Comparison of ENCODE assay signal across 16 cellular contexts in the genomic region with DNA sequence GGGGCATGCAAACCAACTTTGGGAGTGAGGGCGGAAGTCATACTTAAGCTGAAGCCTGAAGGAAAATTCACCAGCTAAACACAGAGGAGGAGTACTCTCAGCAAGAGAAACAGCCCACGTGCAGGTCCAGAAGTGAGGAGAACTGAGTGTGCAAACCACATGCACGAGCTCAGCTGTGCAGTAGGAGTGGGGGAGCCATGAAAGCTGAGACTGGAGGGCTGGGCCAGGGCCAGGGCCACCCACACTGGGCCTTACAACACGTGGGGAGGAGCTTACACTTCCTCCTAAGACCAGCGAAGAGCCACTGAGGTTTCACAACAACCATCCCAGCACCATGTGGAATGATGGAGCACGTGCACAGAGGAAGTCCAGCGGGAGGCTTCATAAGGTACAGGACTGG. TPM values are rescaled to one million over a fixed set of nuclear protein-coding genes. Genes with fewer than 3 reads are reported as not detected.
DNase-seq lines count a peak whose midpoint lies in the region; ATAC-seq and TF ChIP-seq lines count a peak whose summit lies in the region.
"Had no signal": no experiment of that assay in that cellular context is flagged by ENCODE, and none has a peak within 500 bp of the region (broad histone marks: within the 10 kb centered on the region; RNA-seq: fewer than 3 reads in every experiment).

No MANE protein-coding gene starts in this region.

- ATAC-seq in esophagus mucosa: peak; percentile 54
- ATAC-seq: naive thymus-derived CD8-positive, alpha-beta T cell; T-cell had no signal

- 21 to 26% (median 21%) methylated on average over 7 of the region's 7 CpGs for WGBS in ovary, 3 donors

- no peaks in the 10 kb centered on the region for H3K9me3 ChIP-seq in ovary

- no peak for TF ChIP-seq POLR2A in ovary (IDR thresholded peaks at IDR 0.05)

- no peaks in the 10 kb centered on the region for H3K27me3 ChIP-seq in ovary

- no peak for TF ChIP-seq CTCF in ovary (IDR thresholded peaks at IDR 0.05)

- no peak overlapping the region for H3K27ac ChIP-seq in ovary

- H3K4me3 ChIP-seq in ovary: no peak overlapping the region

- H3K4me1 ChIP-seq in ovary (ENCODE audit: insufficient read depth): no peaks in the 10 kb centered on the region

- intact Hi-C loops in ovary (cut with DNase I): no loop called here

- no peaks in the 10 kb centered on the region for H3K36me3 ChIP-seq in ovary

- no peak for TF ChIP-seq EP300 in ovary (IDR thresholded peaks at IDR 0.05)

- DNase-seq in ELF-1 (ENCODE audit: low read depth, low spot score) (peak; percentile 66), NCI-H69 (lab: John Stamatoyannopoulos, UW) (peak; percentile 23), non-pigmented ciliary epithelial cell (ENCODE audit: low read depth) (peak; percentile 22), ovary (no peak), kidney glomerular epithelial cell (lab: John Stamatoyannopoulos, UW) (no peak), glomerular visceral epithelial cell (ENCODE audit: extremely low spot score) (no peak), NCI-H2081 (lab: John Stamatoyannopoulos, UW) (no peak)
- DNase-seq: activated CD4-positive, alpha-beta T cell treated with anti-CD3 and anti-CD28 coated beads, Interleukin-2, amount 50 U/mL, for 4 hours; activated naive CD4-positive, alpha-beta T cell treated with anti-CD3 and anti-CD28 coated beads for 36 hours; cortex of kidney; DMS53; naive thymus-derived CD8-positive, alpha-beta T cell; NCI-H526; stimulated activated naive CD4-positive, alpha-beta T cell treated with Interleukin-2 at 50 U/mL for 16 hours; T-cell had no signal

RNA-seq across cellular contexts. Expression of gene WWC1, which starts 9.3 kb away (rescaled TPM):
- total RNA-seq in esophagus mucosa (18.5 TPM), ovary (10 to 100 TPM in 2 of 7 donors, 1 to 10 TPM in 4, under 1 TPM in 1; 0.58 to 60.3 (median 5.3) TPM)
- polyA plus RNA-seq in ovary: 10 to 100 TPM in 1 of 2 donors, 1 to 10 TPM in 1; 1.5 to 12.7 TPM

Comparison
In these comparisons a context has a peak if more than half of its experiments do, and no peak if none do; other contexts are left out.
1. DNase-seq: peak in ELF-1 (single experiment), NCI-H69 (single experiment) and non-pigmented ciliary epithelial cell (single experiment); none in ovary (0 of 5), kidney glomerular epithelial cell (single experiment), glomerular visceral epithelial cell (single experiment) and NCI-H2081 (0 of 2).